ENCODE assay signal across 8 cellular contexts in the genomic region with DNA sequence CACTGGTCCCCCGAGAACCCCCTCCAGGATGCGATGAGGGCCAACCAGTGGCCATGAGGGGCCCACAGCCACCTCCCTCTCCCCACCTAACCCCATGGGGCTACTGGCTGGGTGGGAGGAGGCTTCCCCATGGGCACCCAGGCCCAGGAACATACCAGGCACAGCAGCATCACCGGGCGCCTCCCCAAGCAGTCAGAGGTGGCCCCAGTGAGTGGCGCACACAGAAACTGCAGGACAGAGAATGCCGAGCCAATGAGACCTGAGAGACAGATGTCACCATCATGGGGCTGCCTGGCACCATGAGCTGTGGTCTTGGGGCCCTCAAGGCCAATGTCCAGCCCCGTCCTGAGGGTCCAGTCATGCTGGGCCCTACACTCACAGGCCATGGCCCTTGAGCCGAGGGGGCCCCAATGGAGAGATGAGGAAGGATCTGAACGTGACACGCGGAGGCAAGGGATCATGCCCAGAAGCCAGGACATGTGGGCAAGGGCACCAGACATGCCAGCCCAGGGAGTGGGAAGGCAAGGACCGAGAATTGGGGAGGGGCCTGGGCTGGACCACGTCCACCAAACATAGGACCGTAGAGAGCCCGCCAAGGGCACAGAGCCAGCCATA. TPM values are rescaled to one million over a fixed set of nuclear protein-coding genes. Genes with fewer than 3 reads are reported as not detected.
DNase-seq lines count a peak whose midpoint lies in the region; ATAC-seq and TF ChIP-seq lines count a peak whose summit lies in the region.

No MANE protein-coding gene starts in this region.

- H3K4me3 ChIP-seq in astrocyte of the cerebellum (ENCODE audit: low read depth, low read length) (peak overlapping the region; percentile 64), lower lobe of right lung (peak overlapping the region; percentile 97), vagina (peak overlapping the region; percentile 81 to 93)

- H3K27me3 ChIP-seq in lower lobe of right lung (ENCODE audit: low read depth) = no peaks in the 10 kb centered on the region
- H3K27me3 ChIP-seq in vagina = no peaks in the 10 kb centered on the region

- in situ Hi-C loops in astrocyte of the cerebellum (cut with HindIII; ENCODE audit: low sequenced_read_pairs) = no loop called here

- H3K27ac ChIP-seq in lower lobe of right lung (peak overlapping the region; percentile 97), vagina (peak overlapping the region; percentile 87)

- DNase-seq in stimulated activated CD4-positive, alpha-beta T cell treated with anti-CD3 and anti-CD28 coated beads, Interleukin-4, amount 100 ng/mL, for 24 hours = peak; percentile 31
- no peak for DNase-seq in stimulated activated CD4-positive, alpha-beta T cell treated with anti-CD3 and anti-CD28 coated beads, Interleukin-12 subunit alpha, Interleukin-12 subunit beta, amount 100 ng/mL, for 4 hours
- no peak for DNase-seq in astrocyte of the cerebellum (ENCODE audit: low read depth)
- DNase-seq in lower lobe of right lung = peak; percentile 51
- DNase-seq in vagina (ENCODE audit: extremely low spot score in 2 of 2) = no peak
- no peak for DNase-seq in hippocampal formation (lab: John Stamatoyannopoulos, UW)
- DNase-seq in amniotic stem cell (lab: John Stamatoyannopoulos, UW) = no peak

- TF ChIP-seq CTCF in astrocyte of the cerebellum (IDR thresholded peaks at IDR 0.05; ENCODE audit: low read depth, low read length, missing control alignments) (no peak), lower lobe of right lung (IDR thresholded peaks at IDR 0.05) (no peak), vagina (IDR thresholded peaks at IDR 0.05) (no peak)

- ATAC-seq in lower lobe of right lung (no peak), GM18867 (IDR thresholded peaks at IDR 0.05; ENCODE audit: unreplicated experiment) (no peak)

- H3K4me1 ChIP-seq in lower lobe of right lung (peaks cover 74% of the 10 kb centered on the region), vagina (peaks cover 46% of the 10 kb centered on the region)

- H3K36me3 ChIP-seq in lower lobe of right lung (peaks cover 50% of the 10 kb centered on the region), vagina (peaks cover 0 to 26% of the 10 kb centered on the region in 2 donors)

- H3K9me3 ChIP-seq in lower lobe of right lung (no peaks in the 10 kb centered on the region), vagina (no peaks in the 10 kb centered on the region)

- TF ChIP-seq POLR2A in vagina (IDR thresholded peaks at IDR 0.05) = no peak

- intact Hi-C loops in lower lobe of right lung (cut with DNase I) (no loop called here), vagina (cut with DNase I) (loop anchor here (10.0 kb wide), 1 partner anchor 178 kb away; a partner anchor contains a TSS)

RNA-seq across cellular contexts. Expression of a gene that starts 30.1 kb away (rescaled TPM):
- total RNA-seq in lower lobe of right lung (20.7 TPM), vagina (18.9 TPM)

RNA-seq across cellular contexts. Expression of a gene that starts 30.3 kb away (rescaled TPM):
- total RNA-seq in lower lobe of right lung (7.1 TPM), vagina (2.7 TPM)

Comparison
In these comparisons a context has a peak if more than half of its experiments do, and no peak if none do; other contexts are left out.
1. DNase-seq: peak in stimulated activated CD4-positive, alpha-beta T cell treated with anti-CD3 and anti-CD28 coated beads, Interleukin-4, amount 100 ng/mL, for 24 hours (single experiment) and lower lobe of right lung (single experiment); none in stimulated activated CD4-positive, alpha-beta T cell treated with anti-CD3 and anti-CD28 coated beads, Interleukin-12 subunit alpha, Interleukin-12 subunit beta, amount 100 ng/mL, for 4 hours (single experiment), astrocyte of the cerebellum (single experiment), vagina (0 of 2), hippocampal formation (0 of 2) and amniotic stem cell (single experiment).
2. Peak in every context shown above with its lines, with median percentiles within 50 percentile points of each other: H3K4me3 ChIP-seq.